ENCODE assay signal across 19 cellular contexts in the genomic region with DNA sequence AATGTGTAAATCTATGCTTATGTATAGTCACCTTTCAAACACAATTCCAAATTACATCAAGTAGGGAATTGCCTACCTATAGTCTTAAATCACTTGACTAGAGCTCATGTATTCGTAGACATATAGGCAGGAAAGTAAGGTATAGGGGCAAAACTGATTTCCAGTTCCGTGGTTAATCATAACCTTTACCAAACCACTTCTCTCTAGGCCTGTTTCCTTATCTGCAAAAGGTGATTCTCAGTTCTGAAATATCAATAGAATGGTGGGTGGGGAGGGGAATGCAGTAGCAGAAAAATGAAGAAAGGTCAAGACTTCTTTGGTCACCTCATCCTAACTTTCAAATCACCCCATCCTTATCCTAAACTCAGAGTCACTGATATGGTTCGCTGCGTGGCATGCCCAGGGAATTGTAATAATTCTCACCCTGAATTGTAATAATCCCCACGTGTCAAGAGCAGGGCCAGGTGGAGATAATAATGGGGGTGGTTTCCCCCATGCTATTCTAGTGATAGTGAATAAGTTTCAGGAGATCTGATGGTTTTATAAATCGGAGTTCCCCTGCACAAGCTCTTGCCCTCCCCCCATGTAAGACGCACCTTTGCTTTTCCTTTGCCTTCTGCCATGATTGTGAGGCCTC. TPM values are rescaled to one million over a fixed set of nuclear protein-coding genes. Genes with fewer than 3 reads are reported as not detected.
A peak's percentile ranks its signal among the peaks of the same experiment; 100 is the strongest.
DNase-seq lines count a peak whose midpoint lies in the region; ATAC-seq and TF ChIP-seq lines count a peak whose summit lies in the region.
"Had no signal": no experiment of that assay in that cellular context is flagged by ENCODE, and none has a peak within 500 bp of the region (broad histone marks: within the 10 kb centered on the region; RNA-seq: fewer than 3 reads in every experiment).

No MANE protein-coding gene starts in this region.

- no peaks in the 10 kb centered on the region for H3K36me3 Mint-ChIP-seq in GM23338 (ENCODE audit: low read depth)
- H3K36me3 Mint-ChIP-seq: activated naive CD8-positive, alpha-beta T cell had no signal

- no peaks in the 10 kb centered on the region for H3F3A ChIP-seq in GM23338 (replicated peaks; ENCODE audit: low read depth)

- H4K20me1 ChIP-seq in GM23338 (replicated peaks; ENCODE audit: insufficient read depth): no peaks in the 10 kb centered on the region; the same call in 1 of the 2 replicates

- H3K4me3 ChIP-seq in GM23338: no peak overlapping the region
- no peak overlapping the region for H3K4me3 ChIP-seq in foreskin fibroblast (ENCODE audit: low read depth in 1 of 2, low read length in 2 of 2)
- no peak overlapping the region for H3K4me3 ChIP-seq in stomach
- H3K4me3 ChIP-seq: Peyer's patch, skin epidermis, thyroid gland had no signal

- ATAC-seq in GM19023 (IDR thresholded peaks at IDR 0.05; ENCODE audit: unreplicated experiment) (peak; percentile 39), GM23338 (no peak), HG03175 (IDR thresholded peaks at IDR 0.05; ENCODE audit: unreplicated experiment) (peak; percentile 42), GM21390 (IDR thresholded peaks at IDR 0.05; ENCODE audit: unreplicated experiment) (no peak)
- ATAC-seq: esophagus mucosa had no signal

- H3K9me2 ChIP-seq in GM23338 (ENCODE audit: insufficient read depth): 0 out of 2 replicates have a peak, but pooled peaks cover 3% of the 10 kb centered on the region

- no peak for TF ChIP-seq CTCF in GM23338 (conservative IDR thresholded peaks at IDR 0.05; ENCODE audit: low read depth in 2 of 2)
- no peak for TF ChIP-seq CTCF in foreskin fibroblast (IDR thresholded peaks at IDR 0.05; ENCODE audit: low read depth, low read length)
- no peak for TF ChIP-seq CTCF in stomach (IDR thresholded peaks at IDR 0.05)

- no peak overlapping the region for H3K4me2 ChIP-seq in GM23338

- WGBS in stomach, 5 donors: 78 to 89% (median 79%) methylated on average over 7 of the region's 7 CpGs

- no peak overlapping the region for H3K27ac ChIP-seq in GM23338 (ENCODE audit: low read depth)
- H3K27ac ChIP-seq in stomach: no peak overlapping the region
- H3K27ac ChIP-seq: parathyroid adenoma, Peyer's patch, skin epidermis, thyroid gland had no signal

- H3K27ac Mint-ChIP-seq in GM23338: no peak overlapping the region
- H3K27ac Mint-ChIP-seq: activated naive CD8-positive, alpha-beta T cell; immature natural killer cell had no signal

- intact Hi-C loops in stomach (cut with DNase I; ENCODE audit: low total_unique reads): no loop called here

- H3K9me3 ChIP-seq in stomach: no peaks in the 10 kb centered on the region
- H3K9me3 ChIP-seq: Peyer's patch, thyroid gland had no signal

- DNase-seq in GM23338 (ENCODE audit: low spot score) (no peak), foreskin fibroblast (no peak), stomach (no peak)
- DNase-seq in stimulated activated CD4-positive, alpha-beta T cell treated with anti-CD3 and anti-CD28 coated beads, Interleukin-1b, Interleukin-23, amount 100 ng/mL, for 48 hours: no peak
- DNase-seq: activated T-cell treated with anti-CD3 and anti-CD28 coated beads, Interleukin-2, amount 50 U/mL, for 1 hour; DMS53; glutamatergic neuron; immature natural killer cell; NCI-H1417 treated with DMSO at 0.1 percent for 48 hours; Peyer's patch; thyroid gland had no signal

- peak overlapping the region; percentile 100 for H2AFZ ChIP-seq in GM23338
- H2AFZ ChIP-seq: parathyroid adenoma had no signal

- TF ChIP-seq POLR2A in stomach (IDR thresholded peaks at IDR 0.05): no peak

- peaks cover 18% of the 10 kb centered on the region for H3K79me2 ChIP-seq in GM23338 (replicated peaks; ENCODE audit: insufficient read depth)
- H3K79me2 ChIP-seq: parathyroid adenoma had no signal

- H3K4me1 Mint-ChIP-seq in GM23338: peaks cover 29% of the 10 kb centered on the region; the same call in 2 of the 3 replicates

- H3K4me3 Mint-ChIP-seq in GM23338: no peak overlapping the region
- H3K4me3 Mint-ChIP-seq: activated naive CD8-positive, alpha-beta T cell had no signal

- H3K4me1 ChIP-seq in GM23338 (ENCODE audit: insufficient read depth): peaks cover 31% of the 10 kb centered on the region
- H3K4me1 ChIP-seq in stomach: peaks cover 4 to 33% (median 26%) of the 10 kb centered on the region in 4 donors
- H3K4me1 ChIP-seq: Peyer's patch had no signal

- H3K27me3 Mint-ChIP-seq in GM23338 (ENCODE audit: insufficient read depth, low read depth, poor library complexity): peaks cover 4% of the 10 kb centered on the region

- TF ChIP-seq EP300 in stomach (IDR thresholded peaks at IDR 0.05): no peak

- H3K9me3 Mint-ChIP-seq in GM23338: peaks cover 2% of the 10 kb centered on the region; the same call in 1 of the 3 replicates

- 0 out of 2 replicates have a peak, but pooled peaks cover 4% of the 10 kb centered on the region for H3K27me3 ChIP-seq in GM23338 (ENCODE audit: insufficient read depth)
- H3K27me3 ChIP-seq in stomach: peaks cover 0 to 17% (median 0%) of the 10 kb centered on the region in 3 donors
- H3K27me3 ChIP-seq: Peyer's patch, thyroid gland had no signal

- no peaks in the 10 kb centered on the region for H3K36me3 ChIP-seq in GM23338 (ENCODE audit: insufficient read depth)
- H3K36me3 ChIP-seq in stomach: no peaks in the 10 kb centered on the region
- H3K36me3 ChIP-seq: Peyer's patch, thyroid gland had no signal

TF ChIP-seq in GM23338, 12 proteins besides CTCF, POLR2A, EP300 and RAD21 (continues in another document):
- TF ChIP-seq NANOG (IDR thresholded peaks at IDR 0.05; ENCODE audit: borderline replicate concordance) (no peak), ZNF114 (CRISPR knock-in tag; IDR thresholded peaks at IDR 0.05) (no peak), ZNF331 (CRISPR knock-in tag; IDR thresholded peaks at IDR 0.05; ENCODE audit: low read depth) (no peak)
- TF ChIP-seq, protein P1, sequence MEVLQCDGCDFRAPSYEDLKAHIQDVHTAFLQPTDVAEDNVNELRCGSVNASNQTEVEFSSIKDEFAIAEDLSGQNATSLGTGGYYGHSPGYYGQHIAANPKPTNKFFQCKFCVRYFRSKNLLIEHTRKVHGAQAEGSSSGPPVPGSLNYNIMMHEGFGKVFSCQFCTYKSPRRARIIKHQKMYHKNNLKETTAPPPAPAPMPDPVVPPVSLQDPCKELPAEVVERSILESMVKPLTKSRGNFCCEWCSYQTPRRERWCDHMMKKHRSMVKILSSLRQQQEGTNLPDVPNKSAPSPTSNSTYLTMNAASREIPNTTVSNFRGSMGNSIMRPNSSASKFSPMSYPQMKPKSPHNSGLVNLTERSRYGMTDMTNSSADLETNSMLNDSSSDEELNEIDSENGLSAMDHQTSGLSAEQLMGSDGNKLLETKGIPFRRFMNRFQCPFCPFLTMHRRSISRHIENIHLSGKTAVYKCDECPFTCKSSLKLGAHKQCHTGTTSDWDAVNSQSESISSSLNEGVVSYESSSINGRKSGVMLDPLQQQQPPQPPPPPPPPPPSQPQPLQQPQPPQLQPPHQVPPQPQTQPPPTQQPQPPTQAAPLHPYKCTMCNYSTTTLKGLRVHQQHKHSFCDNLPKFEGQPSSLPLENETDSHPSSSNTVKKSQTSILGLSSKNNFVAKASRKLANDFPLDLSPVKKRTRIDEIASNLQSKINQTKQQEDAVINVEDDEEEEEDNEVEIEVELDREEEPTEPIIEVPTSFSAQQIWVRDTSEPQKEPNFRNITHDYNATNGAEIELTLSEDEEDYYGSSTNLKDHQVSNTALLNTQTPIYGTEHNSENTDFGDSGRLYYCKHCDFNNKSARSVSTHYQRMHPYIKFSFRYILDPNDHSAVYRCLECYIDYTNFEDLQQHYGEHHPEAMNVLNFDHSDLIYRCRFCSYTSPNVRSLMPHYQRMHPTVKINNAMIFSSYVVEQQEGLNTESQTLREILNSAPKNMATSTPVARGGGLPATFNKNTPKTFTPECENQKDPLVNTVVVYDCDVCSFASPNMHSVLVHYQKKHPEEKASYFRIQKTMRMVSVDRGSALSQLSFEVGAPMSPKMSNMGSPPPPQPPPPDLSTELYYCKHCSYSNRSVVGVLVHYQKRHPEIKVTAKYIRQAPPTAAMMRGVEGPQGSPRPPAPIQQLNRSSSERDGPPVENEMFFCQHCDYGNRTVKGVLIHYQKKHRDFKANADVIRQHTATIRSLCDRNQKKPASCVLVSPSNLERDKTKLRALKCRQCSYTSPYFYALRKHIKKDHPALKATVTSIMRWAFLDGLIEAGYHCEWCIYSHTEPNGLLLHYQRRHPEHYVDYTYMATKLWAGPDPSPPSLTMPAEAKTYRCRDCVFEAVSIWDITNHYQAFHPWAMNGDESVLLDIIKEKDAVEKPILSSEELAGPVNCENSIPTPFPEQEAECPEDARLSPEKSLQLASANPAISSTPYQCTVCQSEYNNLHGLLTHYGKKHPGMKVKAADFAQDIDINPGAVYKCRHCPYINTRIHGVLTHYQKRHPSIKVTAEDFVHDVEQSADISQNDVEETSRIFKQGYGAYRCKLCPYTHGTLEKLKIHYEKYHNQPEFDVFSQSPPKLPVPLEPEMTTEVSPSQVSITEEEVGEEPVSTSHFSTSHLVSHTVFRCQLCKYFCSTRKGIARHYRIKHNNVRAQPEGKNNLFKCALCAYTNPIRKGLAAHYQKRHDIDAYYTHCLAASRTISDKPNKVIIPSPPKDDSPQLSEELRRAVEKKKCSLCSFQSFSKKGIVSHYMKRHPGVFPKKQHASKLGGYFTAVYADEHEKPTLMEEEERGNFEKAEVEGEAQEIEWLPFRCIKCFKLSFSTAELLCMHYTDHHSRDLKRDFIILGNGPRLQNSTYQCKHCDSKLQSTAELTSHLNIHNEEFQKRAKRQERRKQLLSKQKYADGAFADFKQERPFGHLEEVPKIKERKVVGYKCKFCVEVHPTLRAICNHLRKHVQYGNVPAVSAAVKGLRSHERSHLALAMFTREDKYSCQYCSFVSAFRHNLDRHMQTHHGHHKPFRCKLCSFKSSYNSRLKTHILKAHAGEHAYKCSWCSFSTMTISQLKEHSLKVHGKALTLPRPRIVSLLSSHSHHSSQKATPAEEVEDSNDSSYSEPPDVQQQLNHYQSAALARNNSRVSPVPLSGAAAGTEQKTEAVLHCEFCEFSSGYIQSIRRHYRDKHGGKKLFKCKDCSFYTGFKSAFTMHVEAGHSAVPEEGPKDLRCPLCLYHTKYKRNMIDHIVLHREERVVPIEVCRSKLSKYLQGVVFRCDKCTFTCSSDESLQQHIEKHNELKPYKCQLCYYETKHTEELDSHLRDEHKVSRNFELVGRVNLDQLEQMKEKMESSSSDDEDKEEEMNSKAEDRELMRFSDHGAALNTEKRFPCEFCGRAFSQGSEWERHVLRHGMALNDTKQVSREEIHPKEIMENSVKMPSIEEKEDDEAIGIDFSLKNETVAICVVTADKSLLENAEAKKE (CRISPR knock-in tag; IDR thresholded peaks at IDR 0.05): no peak

RNA-seq across cellular contexts. Expression of a gene that starts 1.9 kb away (rescaled TPM):
- total RNA-seq in GM23338 (2014; rRNA removed; shearing (Covaris generic)): 6.8 and 8.3 TPM in 2 replicates
- polyA plus RNA-seq in GM23338 (2016; fragmentation: Nextera tagmentation; extraction: Ambion mirVana) (1.7 and 1.8 TPM in 2 replicates), stomach (1 to 10 TPM in 1 of 3 donors, under 1 TPM in 2; 0.62 to 1.3 (median 0.92) TPM)
- 10 to 100 TPM in 2 of 5 donors, 1 to 10 TPM in 3; 1.7 to 14.1 (median 6.8) TPM for total RNA-seq in stomach
- polyA plus RNA-seq: BJ had no signal

Comparison
In these comparisons a context has a peak if more than half of its experiments do, and no peak if none do; other contexts are left out.
1. ATAC-seq: peak in GM19023 (single experiment) and HG03175 (single experiment); none in GM23338 (single experiment) and GM21390 (single experiment).